16 cellular contexts compared by ENCODE assay signal in the genomic region with DNA sequence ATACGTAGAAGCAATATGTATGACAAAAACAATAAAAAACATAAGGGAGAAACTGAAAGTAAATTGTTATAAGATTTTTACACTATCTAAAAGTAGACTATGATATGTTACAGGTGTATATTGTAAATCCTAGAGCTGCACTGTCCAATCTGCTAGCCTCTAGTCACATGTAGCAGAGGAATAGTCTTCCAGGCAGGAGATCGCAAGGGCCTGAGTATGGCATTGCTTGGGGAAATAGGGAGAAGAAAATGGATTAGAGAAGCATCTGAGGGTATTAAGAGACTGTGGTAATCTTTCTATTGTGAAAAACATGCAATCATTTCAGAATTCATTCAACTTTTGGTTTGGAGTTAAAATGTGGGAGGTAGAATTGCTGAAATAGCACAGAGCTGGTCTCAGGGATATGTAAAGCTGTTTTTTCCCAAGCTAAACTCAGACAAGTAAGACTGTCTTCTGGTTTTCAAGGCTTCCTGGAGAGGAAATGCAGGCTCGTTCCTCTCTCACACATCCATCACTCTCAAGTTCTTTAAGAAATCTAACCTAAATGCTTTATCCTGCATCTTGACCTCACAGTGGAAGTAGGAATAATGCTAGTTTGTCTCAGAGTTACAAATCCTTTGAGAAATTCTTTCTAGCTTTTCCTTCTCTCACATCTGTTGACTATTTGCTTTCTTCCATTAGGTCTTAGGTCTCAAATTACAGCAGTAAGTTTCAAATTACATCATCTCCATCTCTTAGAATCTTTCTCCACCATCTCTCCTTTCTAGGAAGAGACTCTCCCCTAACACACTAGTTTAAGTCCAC. TPM values are rescaled to one million over a fixed set of nuclear protein-coding genes. Genes with fewer than 3 reads are reported as not detected.
DNase-seq lines count a peak whose midpoint lies in the region; ATAC-seq and TF ChIP-seq lines count a peak whose summit lies in the region.
"Had no signal": no experiment of that assay in that cellular context is flagged by ENCODE, and none has a peak within 500 bp of the region (broad histone marks: within the 10 kb centered on the region; RNA-seq: fewer than 3 reads in every experiment).

No MANE protein-coding gene starts in this region.

- no peaks in the 10 kb centered on the region for H3F3A ChIP-seq in SK-N-SH (replicated peaks; ENCODE audit: insufficient read depth)

- no peaks in the 10 kb centered on the region for H3K9me3 Mint-ChIP-seq in stimulated activated naive CD8-positive, alpha-beta T cell treated with anti-CD3 and anti-CD28 coated beads, Interleukin-15, amount 100 ng/mL, for 72 hours
- H3K9me3 Mint-ChIP-seq: CD4-positive, alpha-beta T cell; central memory CD8-positive, alpha-beta T cell; neural crest cell had no signal

- peak overlapping the region in 1 of 2 experiments; percentile 59; a peak in 2 of 4 replicates for H3K27ac ChIP-seq in SK-N-SH (ENCODE audit: low read depth in 2 of 2, low read length in 1 of 2)
- H3K27ac ChIP-seq in hepatocyte: peak overlapping the region; percentile 61
- H3K27ac ChIP-seq: esophagus squamous epithelium, vagina had no signal

- ATAC-seq in stimulated activated naive CD8-positive, alpha-beta T cell treated with anti-CD3 and anti-CD28 coated beads, Interleukin-15, amount 100 ng/mL, for 72 hours: no peak
- ATAC-seq in stimulated activated naive CD8-positive, alpha-beta T cell treated with anti-CD3 and anti-CD28 coated beads, Interleukin-15, Interleukin-2, amounts not matched to agents 100 U/mL and 50 U/mL, for 24 hours: no peak
- no peak for ATAC-seq in GM18861 (IDR thresholded peaks at IDR 0.05; ENCODE audit: unreplicated experiment)
- ATAC-seq: HepG2 had no signal

- DNase-seq in stimulated activated naive CD8-positive, alpha-beta T cell treated with anti-CD3 and anti-CD28 coated beads, Interleukin-15, amount 100 ng/mL, for 72 hours: no peak
- DNase-seq in stimulated activated naive CD8-positive, alpha-beta T cell treated with anti-CD3 and anti-CD28 coated beads, Interleukin-15, Interleukin-2, amounts not matched to agents 100 U/mL and 50 U/mL, for 24 hours: no peak
- DNase-seq in SK-N-SH (no peak), hepatocyte (ENCODE audit: low spot score) (no peak), putamen (ENCODE audit: low spot score) (no peak), NCI-H2196 treated with DMSO at 0.1 percent for 48 hours (lab: John Stamatoyannopoulos, UW; ENCODE audit: unreplicated experiment) (no peak), NCI-H2081 (lab: John Stamatoyannopoulos, UW) (no peak)
- DNase-seq: activated effector memory CD4-positive, alpha-beta T cell treated with Interleukin-2 at 50 U/mL for 16 hours; CD4-positive, alpha-beta T cell; esophagus squamous epithelium; Right ventricle myocardium superior had no signal

- no peaks in the 10 kb centered on the region for H3K79me2 ChIP-seq in SK-N-SH (ENCODE audit: insufficient read depth)
- no peaks in the 10 kb centered on the region for H3K79me2 ChIP-seq in hepatocyte

- peaks cover 18% of the 10 kb centered on the region for H3K27me3 Mint-ChIP-seq in stimulated activated naive CD8-positive, alpha-beta T cell treated with anti-CD3 and anti-CD28 coated beads, Interleukin-15, amount 100 ng/mL, for 72 hours

- no peak for TF ChIP-seq CTCF in SK-N-SH (IDR thresholded peaks at IDR 0.05)
- TF ChIP-seq CTCF in hepatocyte (IDR thresholded peaks at IDR 0.05; ENCODE audit: poor library complexity): no peak

- peaks cover 17% of the 10 kb centered on the region for H3K4me1 Mint-ChIP-seq in stimulated activated naive CD8-positive, alpha-beta T cell treated with anti-CD3 and anti-CD28 coated beads, Interleukin-15, amount 100 ng/mL, for 72 hours

- H3K27me3 ChIP-seq in SK-N-SH (ENCODE audit: insufficient read depth): 0 out of 2 replicates have a peak, but pooled peaks cover 7% of the 10 kb centered on the region
- peaks cover 8% of the 10 kb centered on the region for H3K27me3 ChIP-seq in hepatocyte
- H3K27me3 ChIP-seq: vagina had no signal

- H3K4me3 ChIP-seq in SK-N-SH (ENCODE audit: low read depth in 2 of 2, low read length in 1 of 2) (peak overlapping the region in 1 of 2 experiments; percentile 22; a peak in 1 of 4 replicates), hepatocyte (no peak overlapping the region)
- H3K4me3 ChIP-seq: esophagus squamous epithelium, vagina had no signal

- CTCF ChIA-PET in SK-N-SH (lab: Yijun Ruan, JAX): interaction anchor here (1.0 to 2.2 kb wide), 5 partner anchors 11 to 442 kb away, joined by 3 to 18 read pairs (median 5); partner anchors contain the start of gene ASB8

- H3K9me3 ChIP-seq in SK-N-SH (no peaks in the 10 kb centered on the region), hepatocyte (ENCODE audit: low read depth) (no peaks in the 10 kb centered on the region)
- H3K9me3 ChIP-seq: esophagus squamous epithelium, vagina had no signal

- no peak for TF ChIP-seq RAD21 in SK-N-SH (IDR thresholded peaks at IDR 0.05; ENCODE audit: low read length)

- TF ChIP-seq EP300 in SK-N-SH (IDR thresholded peaks at IDR 0.05; ENCODE audit: borderline replicate concordance in 1 of 2, low read depth in 1 of 2, low read length in 1 of 2): no peak

- POLR2A ChIA-PET in SK-N-SH (lab: Yijun Ruan, JAX): no interaction called here

- peak overlapping the region; percentile 48 to 50 for H3K4me3 Mint-ChIP-seq in stimulated activated naive CD8-positive, alpha-beta T cell treated with anti-CD3 and anti-CD28 coated beads, Interleukin-15, amount 100 ng/mL, for 72 hours
- H3K4me3 Mint-ChIP-seq: CD4-positive, alpha-beta T cell; central memory CD8-positive, alpha-beta T cell; neural crest cell had no signal

- no peaks in the 10 kb centered on the region for H3K9me2 ChIP-seq in SK-N-SH
- H3K9me2 ChIP-seq in hepatocyte (replicated peaks; ENCODE audit: insufficient read depth): no peaks in the 10 kb centered on the region

- no peak overlapping the region for H3K9ac ChIP-seq in SK-N-SH

- peak overlapping the region; percentile 72 to 92 for H3K27ac Mint-ChIP-seq in stimulated activated naive CD8-positive, alpha-beta T cell treated with anti-CD3 and anti-CD28 coated beads, Interleukin-15, amount 100 ng/mL, for 72 hours
- H3K27ac Mint-ChIP-seq: CD4-positive, alpha-beta T cell had no signal

- H3K36me3 ChIP-seq in SK-N-SH (replicated peaks in 1 of 2; ENCODE audit: control insufficient read depth in 1 of 2, insufficient read depth in 2 of 2, low read length in 1 of 2) (no peaks in the 10 kb centered on the region), hepatocyte (replicated peaks; ENCODE audit: insufficient read depth, low read depth) (no peaks in the 10 kb centered on the region)
- H3K36me3 ChIP-seq: esophagus squamous epithelium, vagina had no signal

- H3K4me1 ChIP-seq in SK-N-SH (ENCODE audit: control insufficient read depth in 1 of 2, insufficient read depth in 2 of 2, low read depth in 1 of 2, low read length in 1 of 2): no peaks in the 10 kb centered on the region; a peak in 1 of 4 replicates
- peaks cover 16% of the 10 kb centered on the region for H3K4me1 ChIP-seq in hepatocyte (ENCODE audit: insufficient read depth)
- H3K4me1 ChIP-seq: esophagus squamous epithelium, vagina had no signal

- H2AFZ ChIP-seq in SK-N-SH (ENCODE audit: low read depth) (peak overlapping the region; percentile 63), hepatocyte (peak overlapping the region; percentile 22)

- WGBS in SK-N-SH (ENCODE audit: low lambda C conversion rate): 72% methylated on average over 3 of the region's 3 CpGs
- WGBS in hepatocyte (ENCODE audit: low lambda C conversion rate, missing lambda C conversion rate): 55% methylated on average over 3 of the region's 3 CpGs

- H3K4me2 ChIP-seq in SK-N-SH: peak overlapping the region; percentile 47; the same call in 1 of the 2 replicates
- H3K4me2 ChIP-seq in hepatocyte: peak overlapping the region; percentile 61

- H4K20me1 ChIP-seq in SK-N-SH (ENCODE audit: insufficient read depth) (no peaks in the 10 kb centered on the region), hepatocyte (ENCODE audit: insufficient read depth, poor library complexity, severe bottlenecking) (no peaks in the 10 kb centered on the region)

TF ChIP-seq in SK-N-SH, 30 proteins besides CTCF, POLR2A, EP300 and RAD21 (continues in another document):
- TF ChIP-seq NRF1 (IDR thresholded peaks at IDR 0.05; ENCODE audit: low read depth, low read length) (no peak), FOXM1 (IDR thresholded peaks at IDR 0.05; ENCODE audit: low read depth) (no peak), CHD2 (IDR thresholded peaks at IDR 0.05; ENCODE audit: low read length, partially characterized antibody) (no peak), USF1 (IDR thresholded peaks at IDR 0.05; ENCODE audit: borderline replicate concordance, low read depth) (no peak), FOSL2 (IDR thresholded peaks at IDR 0.05; ENCODE audit: borderline replicate concordance, low read depth) (no peak), TCF12 (IDR thresholded peaks at IDR 0.05) (no peak)

RNA-seq across cellular contexts. Expression of gene CCDC184, which starts 7.6 kb away (rescaled TPM):
- polyA plus RNA-seq in SK-N-SH (2012; rRNA removed) (4.2 and 5.8 TPM in 2 replicates), hepatocyte (13.8 and 19.4 TPM in 2 replicates)
- polyA plus RNA-seq in SK-N-SH (2012; cell fraction: cytosol; rRNA removed): 4.1 and 5.0 TPM in 2 replicates
- 3.5 and 4.3 TPM in 2 replicates for polyA plus RNA-seq in SK-N-SH (2012; cell fraction: nucleus; rRNA removed)
- 4.8 and 7.7 TPM in 2 replicates for total RNA-seq in hepatocyte
- total RNA-seq: HepG2 had no signal
- polyA plus RNA-seq: HepG2 had no signal

RNA-seq across cellular contexts. Expression of gene ASB8, which starts 18.5 kb away (rescaled TPM):
- polyA plus RNA-seq in SK-N-SH (2012; rRNA removed) (13.8 and 16.9 TPM in 2 replicates), hepatocyte (24.8 and 29.0 TPM in 2 replicates)
- 14.8 and 15.0 TPM in 2 replicates for polyA plus RNA-seq in SK-N-SH (2012; cell fraction: cytosol; rRNA removed)
- 13.5 and 24.6 TPM in 2 replicates for polyA plus RNA-seq in SK-N-SH (2012; cell fraction: nucleus; rRNA removed)
- total RNA-seq in hepatocyte: 22.4 and 27.2 TPM in 2 replicates

RNA-seq across cellular contexts. Expression of gene OR10AD1, which starts 27.3 kb away (rescaled TPM):
- polyA plus RNA-seq in SK-N-SH (2012; rRNA removed) (not detected in 2 replicates), hepatocyte (0.29 TPM in 1 of 2 replicates, not detected in the other)
- polyA plus RNA-seq in SK-N-SH (2012; cell fraction: cytosol; rRNA removed): not detected in 2 replicates
- not detected in 2 replicates for polyA plus RNA-seq in SK-N-SH (2012; cell fraction: nucleus; rRNA removed)
- not detected in 2 replicates for total RNA-seq in hepatocyte
- total RNA-seq: CD4-positive, alpha-beta T cell; esophagus squamous epithelium; HepG2; neural crest cell; Right ventricle myocardium superior; vagina had no signal
- polyA plus RNA-seq: HepG2 had no signal

RNA-seq across cellular contexts. Expression of gene PFKM, which starts 56.7 kb away (rescaled TPM):
- polyA plus RNA-seq in SK-N-SH (2012; rRNA removed) (85.0 and 111 TPM in 2 replicates), hepatocyte (51.9 and 57.0 TPM in 2 replicates)
- 75.2 and 79.2 TPM in 2 replicates for polyA plus RNA-seq in SK-N-SH (2012; cell fraction: cytosol; rRNA removed)
- 120 and 183 TPM in 2 replicates for polyA plus RNA-seq in SK-N-SH (2012; cell fraction: nucleus; rRNA removed)
- 45.6 and 49.1 TPM in 2 replicates for total RNA-seq in hepatocyte
